Comparison of ENCODE assay signal across 15 cellular contexts in genomic region chr19:40724848-40725247, GRCh38. TPM values are rescaled to one million over a fixed set of nuclear protein-coding genes. Genes with fewer than 3 reads are reported as not detected.
DNase-seq lines count a peak whose midpoint lies in the region; ATAC-seq lines count a peak whose summit lies in the region.
"Had no signal": no experiment of that assay in that cellular context is flagged by ENCODE, and none has a peak within 500 bp of the region (broad histone marks: within the 10 kb centered on the region; RNA-seq: fewer than 3 reads in every experiment).

No MANE protein-coding gene starts in this region.

- H3K27me3 Mint-ChIP-seq in activated T-cell treated with anti-CD3 and anti-CD28 coated beads, Interleukin-2, amount 50 U/mL, for 24 hours = no peaks in the 10 kb centered on the region
- H3K27me3 Mint-ChIP-seq in activated T-helper 2 cell treated with anti-CD3 and anti-CD28 coated beads, Interferon-gamma antibody, Interleukin-2, Interleukin-4, amounts not matched to agents 10 μg/mL and 5 μg/mL and 100 μg/mL, durations not matched to agents 14 hours and 24 hours and 36 hours (ENCODE audit: low read depth) = no peaks in the 10 kb centered on the region
- no peaks in the 10 kb centered on the region for H3K27me3 Mint-ChIP-seq in stimulated activated naive CD8-positive, alpha-beta T cell treated with anti-CD3 and anti-CD28 coated beads, Interleukin-15, amount 100 ng/mL, for 72 hours
- H3K27me3 Mint-ChIP-seq: B cell; CD4-positive, alpha-beta memory T cell had no signal

- H3K36me3 ChIP-seq in effector memory CD4-positive, alpha-beta T cell (ENCODE audit: control insufficient read depth, insufficient read depth, low read length) = peaks cover 30% of the 10 kb centered on the region

- no peak for DNase-seq in activated T-cell treated with anti-CD3 and anti-CD28 coated beads, Interleukin-2, amount 50 U/mL, for 24 hours
- no peak for DNase-seq in activated T-cell treated with anti-CD3 and anti-CD28 coated beads for 4 hours
- DNase-seq in SK-MEL-5 (ENCODE audit: low read depth, low spot score) = peak; percentile 44
- DNase-seq in activated T-helper 2 cell treated with anti-CD3 and anti-CD28 coated beads, Interferon-gamma antibody, Interleukin-2, Interleukin-4, amounts not matched to agents 10 μg/mL and 5 μg/mL and 100 μg/mL, durations not matched to agents 14 hours and 24 hours and 36 hours (ENCODE audit: low spot score) = no peak
- DNase-seq in stimulated activated naive CD8-positive, alpha-beta T cell treated with anti-CD3 and anti-CD28 coated beads, Interleukin-15, amount 100 ng/mL, for 72 hours = no peak
- no peak for DNase-seq in effector memory CD4-positive, alpha-beta T cell
- DNase-seq: CD4-positive, alpha-beta memory T cell; DND-41; Karpas-422; NCI-H1105 treated with DMSO at 0.1 percent for 48 hours; NCI-H187; NCI-H774 had no signal

- peak; percentile 97 for ATAC-seq in stimulated activated naive CD8-positive, alpha-beta T cell treated with anti-CD3 and anti-CD28 coated beads, Interleukin-15, amount 100 ng/mL, for 72 hours
- no peak for ATAC-seq in GM21360 (IDR thresholded peaks at IDR 0.05; ENCODE audit: unreplicated experiment)
- ATAC-seq: HCT116 had no signal

- H3K4me3 Mint-ChIP-seq in activated T-cell treated with anti-CD3 and anti-CD28 coated beads, Interleukin-2, amount 50 U/mL, for 24 hours = no peak overlapping the region
- no peak overlapping the region for H3K4me3 Mint-ChIP-seq in activated T-helper 2 cell treated with anti-CD3 and anti-CD28 coated beads, Interferon-gamma antibody, Interleukin-2, Interleukin-4, amounts not matched to agents 10 μg/mL and 5 μg/mL and 100 μg/mL, durations not matched to agents 14 hours and 24 hours and 36 hours (ENCODE audit: low read depth)
- peak overlapping the region in 1 of 2 donors; percentile 7 for H3K4me3 Mint-ChIP-seq in stimulated activated naive CD8-positive, alpha-beta T cell treated with anti-CD3 and anti-CD28 coated beads, Interleukin-15, amount 100 ng/mL, for 72 hours
- H3K4me3 Mint-ChIP-seq: B cell; CD4-positive, alpha-beta memory T cell had no signal

- H3K36me3 Mint-ChIP-seq in activated T-cell treated with anti-CD3 and anti-CD28 coated beads, Interleukin-2, amount 50 U/mL, for 24 hours (ENCODE audit: low read depth) = peaks cover 71% of the 10 kb centered on the region
- H3K36me3 Mint-ChIP-seq in activated T-helper 2 cell treated with anti-CD3 and anti-CD28 coated beads, Interferon-gamma antibody, Interleukin-2, Interleukin-4, amounts not matched to agents 10 μg/mL and 5 μg/mL and 100 μg/mL, durations not matched to agents 14 hours and 24 hours and 36 hours (ENCODE audit: low read depth) = peaks cover 56% of the 10 kb centered on the region

- no peak overlapping the region for H3K27ac ChIP-seq in effector memory CD4-positive, alpha-beta T cell (ENCODE audit: insufficient read depth, low read length, poor library complexity, severe bottlenecking)

- in situ Hi-C loops in SK-MEL-5 (cut with HindIII; ENCODE audit: low pct_unique_long_range_greater_than_20kb, low sequenced_read_pairs) = no loop called here

- peak overlapping the region; percentile 79 for H3K27ac Mint-ChIP-seq in activated T-cell treated with anti-CD3 and anti-CD28 coated beads, Interleukin-2, amount 50 U/mL, for 24 hours
- H3K27ac Mint-ChIP-seq in activated T-helper 2 cell treated with anti-CD3 and anti-CD28 coated beads, Interferon-gamma antibody, Interleukin-2, Interleukin-4, amounts not matched to agents 10 μg/mL and 5 μg/mL and 100 μg/mL, durations not matched to agents 14 hours and 24 hours and 36 hours = peak overlapping the region; percentile 49
- peak overlapping the region; percentile 89 to 92 for H3K27ac Mint-ChIP-seq in stimulated activated naive CD8-positive, alpha-beta T cell treated with anti-CD3 and anti-CD28 coated beads, Interleukin-15, amount 100 ng/mL, for 72 hours
- H3K27ac Mint-ChIP-seq: B cell had no signal

- intact Hi-C loops in activated T-helper 2 cell treated with anti-CD3 and anti-CD28 coated beads, Interferon-gamma antibody, Interleukin-2, Interleukin-4, amounts not matched to agents 10 μg/mL and 5 μg/mL and 100 μg/mL, durations not matched to agents 14 hours and 24 hours and 36 hours (cut with micrococcal nuclease) = no loop called here

- no peaks in the 10 kb centered on the region for H3K9me3 ChIP-seq in effector memory CD4-positive, alpha-beta T cell (ENCODE audit: control insufficient read depth, low read length)

- H3K9me3 Mint-ChIP-seq in activated T-cell treated with anti-CD3 and anti-CD28 coated beads, Interleukin-2, amount 50 U/mL, for 24 hours = no peaks in the 10 kb centered on the region
- H3K9me3 Mint-ChIP-seq in activated T-helper 2 cell treated with anti-CD3 and anti-CD28 coated beads, Interferon-gamma antibody, Interleukin-2, Interleukin-4, amounts not matched to agents 10 μg/mL and 5 μg/mL and 100 μg/mL, durations not matched to agents 14 hours and 24 hours and 36 hours = no peaks in the 10 kb centered on the region
- H3K9me3 Mint-ChIP-seq in stimulated activated naive CD8-positive, alpha-beta T cell treated with anti-CD3 and anti-CD28 coated beads, Interleukin-15, amount 100 ng/mL, for 72 hours = peaks cover 0 to 6% of the 10 kb centered on the region in 2 donors

- H3K4me3 ChIP-seq in effector memory CD4-positive, alpha-beta T cell (ENCODE audit: insufficient read depth, low read depth, low read length, poor library complexity, severe bottlenecking) = no peak overlapping the region

- peaks cover 7% of the 10 kb centered on the region for H3K4me1 ChIP-seq in effector memory CD4-positive, alpha-beta T cell (ENCODE audit: control insufficient read depth, insufficient read depth, low read length, poor library complexity, severe bottlenecking)

- H3K27me3 ChIP-seq in effector memory CD4-positive, alpha-beta T cell (replicated peaks; ENCODE audit: control insufficient read depth, insufficient read depth, low read length, poor library complexity, severe bottlenecking) = no peaks in the 10 kb centered on the region

- peaks cover 47% of the 10 kb centered on the region for H3K4me1 Mint-ChIP-seq in activated T-cell treated with anti-CD3 and anti-CD28 coated beads, Interleukin-2, amount 50 U/mL, for 24 hours (ENCODE audit: low read depth)
- H3K4me1 Mint-ChIP-seq in activated T-helper 2 cell treated with anti-CD3 and anti-CD28 coated beads, Interferon-gamma antibody, Interleukin-2, Interleukin-4, amounts not matched to agents 10 μg/mL and 5 μg/mL and 100 μg/mL, durations not matched to agents 14 hours and 24 hours and 36 hours (ENCODE audit: low read depth) = peaks cover 23% of the 10 kb centered on the region
- peaks cover 48% of the 10 kb centered on the region for H3K4me1 Mint-ChIP-seq in stimulated activated naive CD8-positive, alpha-beta T cell treated with anti-CD3 and anti-CD28 coated beads, Interleukin-15, amount 100 ng/mL, for 72 hours

RNA-seq across cellular contexts. Expression of gene ITPKC, which starts 7.9 kb away (rescaled TPM):
- 3.8 and 4.6 TPM in 2 replicates for total RNA-seq in SK-MEL-5 (2014; rRNA removed; shearing (Covaris generic))
- polyA plus RNA-seq in SK-MEL-5 (2015; cell fraction: cytosol; rRNA removed) = 10.7 and 12.0 TPM in 2 replicates
- 11.0 and 11.4 TPM in 2 replicates for polyA plus RNA-seq in SK-MEL-5 (2015; cell fraction: nucleus; rRNA removed)
- total RNA-seq in activated T-helper 2 cell treated with anti-CD3 and anti-CD28 coated beads, Interferon-gamma antibody, Interleukin-2, Interleukin-4, amounts not matched to agents 10 μg/mL and 5 μg/mL and 100 μg/mL, durations not matched to agents 14 hours and 24 hours and 36 hours = 7.4 and 8.4 TPM in 2 replicates

RNA-seq across cellular contexts. Expression of gene COQ8B, which starts 8.2 kb away (rescaled TPM):
- total RNA-seq in SK-MEL-5 (2014; rRNA removed; shearing (Covaris generic)) = 13.5 and 16.1 TPM in 2 replicates
- 28.2 and 50.5 TPM in 2 replicates for polyA plus RNA-seq in SK-MEL-5 (2015; cell fraction: cytosol; rRNA removed)
- polyA plus RNA-seq in SK-MEL-5 (2015; cell fraction: nucleus; rRNA removed) = 68.8 and 83.3 TPM in 2 replicates
- total RNA-seq in activated T-helper 2 cell treated with anti-CD3 and anti-CD28 coated beads, Interferon-gamma antibody, Interleukin-2, Interleukin-4, amounts not matched to agents 10 μg/mL and 5 μg/mL and 100 μg/mL, durations not matched to agents 14 hours and 24 hours and 36 hours = 33.5 and 36.7 TPM in 2 replicates

RNA-seq across cellular contexts. Expression of gene ACTMAP, which starts 25.4 kb away (rescaled TPM):
- total RNA-seq in SK-MEL-5 (2014; rRNA removed; shearing (Covaris generic)) = 0.13 and 0.51 TPM in 2 replicates
- polyA plus RNA-seq in SK-MEL-5 (2015; cell fraction: cytosol; rRNA removed) = 5.2 and 11.3 TPM in 2 replicates
- polyA plus RNA-seq in SK-MEL-5 (2015; cell fraction: nucleus; rRNA removed) = 7.1 and 14.3 TPM in 2 replicates
- 13.2 and 14.2 TPM in 2 replicates for total RNA-seq in activated T-helper 2 cell treated with anti-CD3 and anti-CD28 coated beads, Interferon-gamma antibody, Interleukin-2, Interleukin-4, amounts not matched to agents 10 μg/mL and 5 μg/mL and 100 μg/mL, durations not matched to agents 14 hours and 24 hours and 36 hours

RNA-seq across cellular contexts. Expression of gene SNRPA, which starts 26.2 kb away (rescaled TPM):
- 56.1 and 60.7 TPM in 2 replicates for total RNA-seq in SK-MEL-5 (2014; rRNA removed; shearing (Covaris generic))
- 95.8 and 97.4 TPM in 2 replicates for polyA plus RNA-seq in SK-MEL-5 (2015; cell fraction: cytosol; rRNA removed)
- polyA plus RNA-seq in SK-MEL-5 (2015; cell fraction: nucleus; rRNA removed) = 116 and 121 TPM in 2 replicates
- total RNA-seq in activated T-helper 2 cell treated with anti-CD3 and anti-CD28 coated beads, Interferon-gamma antibody, Interleukin-2, Interleukin-4, amounts not matched to agents 10 μg/mL and 5 μg/mL and 100 μg/mL, durations not matched to agents 14 hours and 24 hours and 36 hours = 257 and 267 TPM in 2 replicates

RNA-seq across cellular contexts. Expression of gene NUMBL, which starts 34.4 kb away (rescaled TPM):
- total RNA-seq in SK-MEL-5 (2014; rRNA removed; shearing (Covaris generic)) = 6.3 and 7.5 TPM in 2 replicates
- polyA plus RNA-seq in SK-MEL-5 (2015; cell fraction: cytosol; rRNA removed) = 29.1 and 32.5 TPM in 2 replicates
- polyA plus RNA-seq in SK-MEL-5 (2015; cell fraction: nucleus; rRNA removed) = 30.0 and 36.5 TPM in 2 replicates
- 18.0 and 27.0 TPM in 2 replicates for total RNA-seq in activated T-helper 2 cell treated with anti-CD3 and anti-CD28 coated beads, Interferon-gamma antibody, Interleukin-2, Interleukin-4, amounts not matched to agents 10 μg/mL and 5 μg/mL and 100 μg/mL, durations not matched to agents 14 hours and 24 hours and 36 hours
